In the genomic region with DNA sequence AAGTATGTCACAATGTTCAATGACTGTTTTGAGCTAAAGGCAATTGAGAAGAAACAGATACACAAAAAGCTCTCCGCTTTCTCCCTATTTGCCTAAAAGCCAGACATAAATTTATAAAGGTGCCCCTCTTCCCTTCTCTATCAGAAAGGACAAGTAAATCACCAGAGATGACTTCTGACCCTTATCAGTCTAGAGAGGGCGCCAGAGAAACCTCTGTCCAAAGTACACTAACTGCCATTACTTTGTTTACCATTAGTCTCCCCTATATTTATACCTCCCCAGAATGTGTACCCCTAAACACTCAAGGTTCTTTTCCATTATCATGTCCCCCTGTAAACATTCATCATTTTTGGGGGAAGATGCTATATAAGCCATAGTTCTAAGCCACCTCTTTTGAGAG, we compare ENCODE assay signal across 12 cellular contexts. TPM values are rescaled to one million over a fixed set of nuclear protein-coding genes. Genes with fewer than 3 reads are reported as not detected.
DNase-seq lines count a peak whose midpoint lies in the region; ATAC-seq and TF ChIP-seq lines count a peak whose summit lies in the region.
"Had no signal": no experiment of that assay in that cellular context is flagged by ENCODE, and none has a peak within 500 bp of the region (broad histone marks: within the 10 kb centered on the region; RNA-seq: fewer than 3 reads in every experiment).

No MANE protein-coding gene starts in this region.

- H3K27me3 ChIP-seq in HCT116 (ENCODE audit: insufficient read depth, low read length) (no peaks in the 10 kb centered on the region), mesendoderm (ENCODE audit: insufficient read depth, low read length, poor library complexity) (no peaks in the 10 kb centered on the region)
- H3K27me3 ChIP-seq: esophagus squamous epithelium had no signal

- H3K27ac Mint-ChIP-seq in activated CD4-positive, alpha-beta T cell treated with anti-CD3 and anti-CD28 coated beads for 36 hours = no peak overlapping the region
- H3K27ac Mint-ChIP-seq in activated CD4-positive, alpha-beta memory T cell treated with anti-CD3 and anti-CD28 coated beads, Interleukin-2, amount 10 ng/mL, durations not matched to agents 7 days and 5 days = no peak overlapping the region
- H3K27ac Mint-ChIP-seq in nephron progenitor cell = no peak overlapping the region
- H3K27ac Mint-ChIP-seq: activated naive CD4-positive, alpha-beta T cell treated with anti-CD3 and anti-CD28 coated beads, Interleukin-2, amount 50 U/mL, for 72 hours; T-helper 2 cell treated with Interferon-gamma antibody and Interleukin-4, amounts not matched to agents 5 μg/mL and 100 μg/mL, for 36 hours had no signal

- no peak overlapping the region for H3K4me2 ChIP-seq in HCT116 (ENCODE audit: low read length)
- H3K4me2 ChIP-seq in mesendoderm (ENCODE audit: low read length) = no peak overlapping the region

- intact Hi-C loops in activated CD4-positive, alpha-beta T cell treated with anti-CD3 and anti-CD28 coated beads for 36 hours (cut with DNase I, micrococcal nuclease) = no loop called here
- intact Hi-C loops in HCT116 (cut with micrococcal nuclease) = no loop called here

- H3K27ac ChIP-seq in HCT116 (ENCODE audit: low read depth, low read length) = no peak overlapping the region
- no peak overlapping the region for H3K27ac ChIP-seq in mesendoderm (ENCODE audit: low read depth, low read length)
- H3K27ac ChIP-seq: esophagus squamous epithelium had no signal

- no peaks in the 10 kb centered on the region for H3K9me3 ChIP-seq in HCT116 (ENCODE audit: control insufficient read depth in 1 of 2, insufficient read depth in 1 of 2, low read depth in 1 of 2, low read length in 2 of 2)
- H3K9me3 ChIP-seq: esophagus squamous epithelium had no signal

- no peaks in the 10 kb centered on the region for H3K36me3 Mint-ChIP-seq in activated CD4-positive, alpha-beta T cell treated with anti-CD3 and anti-CD28 coated beads for 36 hours (ENCODE audit: low read depth)
- no peaks in the 10 kb centered on the region for H3K36me3 Mint-ChIP-seq in activated CD4-positive, alpha-beta memory T cell treated with anti-CD3 and anti-CD28 coated beads, Interleukin-2, amount 10 ng/mL, durations not matched to agents 7 days and 5 days (ENCODE audit: low read depth)
- no peaks in the 10 kb centered on the region for H3K36me3 Mint-ChIP-seq in nephron progenitor cell (ENCODE audit: low read depth)
- H3K36me3 Mint-ChIP-seq: activated naive CD4-positive, alpha-beta T cell treated with anti-CD3 and anti-CD28 coated beads, Interleukin-2, amount 50 U/mL, for 72 hours had no signal

- TF ChIP-seq POLR2A in HCT116 (IDR thresholded peaks at IDR 0.05; ENCODE audit: borderline replicate concordance, extremely low read depth, insufficient read depth, insufficient read length) = no peak

- no peaks in the 10 kb centered on the region for H3K9me3 Mint-ChIP-seq in activated CD4-positive, alpha-beta T cell treated with anti-CD3 and anti-CD28 coated beads for 36 hours (ENCODE audit: low read depth)
- H3K9me3 Mint-ChIP-seq in activated CD4-positive, alpha-beta memory T cell treated with anti-CD3 and anti-CD28 coated beads, Interleukin-2, amount 10 ng/mL, durations not matched to agents 7 days and 5 days = no peaks in the 10 kb centered on the region
- no peaks in the 10 kb centered on the region for H3K9me3 Mint-ChIP-seq in nephron progenitor cell
- H3K9me3 Mint-ChIP-seq: activated naive CD4-positive, alpha-beta T cell treated with anti-CD3 and anti-CD28 coated beads, Interleukin-2, amount 50 U/mL, for 72 hours; T-helper 2 cell treated with Interferon-gamma antibody and Interleukin-4, amounts not matched to agents 5 μg/mL and 100 μg/mL, for 36 hours had no signal

- no peak overlapping the region for H2BK15ac ChIP-seq in mesendoderm (replicated peaks; ENCODE audit: low read depth)

- H2AK5ac ChIP-seq in mesendoderm (ENCODE audit: low read length) = no peak overlapping the region

- no CpG with 5 or more reads among the region's 2 CpGs for WGBS in mesendoderm (ENCODE audit: extremely low coverage, insufficient coverage, low lambda C conversion rate)

- no TSS peak for BruUV-seq in HCT116 (replicated peaks; lab: Mats Ljungman, UMichigan)

- H3K9ac ChIP-seq in HCT116 (ENCODE audit: low read length) = no peak overlapping the region
- H3K9ac ChIP-seq in mesendoderm (ENCODE audit: low read length) = no peak overlapping the region

- no peaks in the 10 kb centered on the region for H3K79me1 ChIP-seq in mesendoderm (ENCODE audit: low read length)

- no peak for TF ChIP-seq RAD21 in HCT116 (IDR thresholded peaks at IDR 0.05; ENCODE audit: low read depth)

- no peak overlapping the region for H4K5ac ChIP-seq in mesendoderm (ENCODE audit: low read length)

- H3K9me2 ChIP-seq in HCT116 (ENCODE audit: insufficient read depth) = no peaks in the 10 kb centered on the region

- no peak for DNase-seq in activated CD4-positive, alpha-beta T cell treated with anti-CD3 and anti-CD28 coated beads for 36 hours
- no peak for DNase-seq in activated CD4-positive, alpha-beta T cell treated with anti-CD3 and anti-CD28 coated beads, Interleukin-2, amount 50 U/mL, for 1 hour
- DNase-seq in HCT116 (ENCODE audit: low read depth, low spot score) (peak; percentile 6), SK-MEL-5 (ENCODE audit: low read depth, low spot score) (peak; percentile 33), mesendoderm (peak; percentile 40), nephron progenitor cell (no peak)
- no peak for DNase-seq in NK-92 treated with Interleukin-12 subunit alpha and Interleukin-12 subunit beta, amount 100 ng/mL, for 24 hours (lab: John Stamatoyannopoulos, UW)
- no peak for DNase-seq in activated CD4-positive, alpha-beta memory T cell treated with anti-CD3 and anti-CD28 coated beads, Interleukin-2, amount 10 ng/mL, durations not matched to agents 7 days and 5 days
- DNase-seq: esophagus squamous epithelium, NCI-H187 had no signal

- H3K27me3 Mint-ChIP-seq in activated CD4-positive, alpha-beta T cell treated with anti-CD3 and anti-CD28 coated beads for 36 hours = no peaks in the 10 kb centered on the region
- no peaks in the 10 kb centered on the region for H3K27me3 Mint-ChIP-seq in activated CD4-positive, alpha-beta memory T cell treated with anti-CD3 and anti-CD28 coated beads, Interleukin-2, amount 10 ng/mL, durations not matched to agents 7 days and 5 days
- H3K27me3 Mint-ChIP-seq in nephron progenitor cell (ENCODE audit: low read depth, poor library complexity) = no peaks in the 10 kb centered on the region

- H4K20me1 ChIP-seq in HCT116 (ENCODE audit: insufficient read depth) = no peaks in the 10 kb centered on the region

- in situ Hi-C loops in SK-MEL-5 (cut with HindIII; ENCODE audit: low pct_unique_long_range_greater_than_20kb, low sequenced_read_pairs) = no loop called here

- H3K4me3 ChIP-seq in HCT116 (replicated peaks in 1 of 2; ENCODE audit: low read depth in 1 of 2, low read length in 2 of 2) = no peak overlapping the region
- H3K4me3 ChIP-seq in mesendoderm (ENCODE audit: low read length) = no peak overlapping the region
- H3K4me3 ChIP-seq: esophagus squamous epithelium had no signal

- H3K56ac ChIP-seq in mesendoderm (ENCODE audit: low read length) = no peak overlapping the region

- peak in 2 of 3 experiments; percentile 46 to 53; a peak in 3 of 6 replicates for TF ChIP-seq CTCF in HCT116 (IDR thresholded peaks at IDR 0.05 in 2 of 3, conservative IDR thresholded peaks at IDR 0.05 in 1 of 3; ENCODE audit: borderline replicate concordance in 1 of 3, insufficient read depth in 1 of 3, low read depth in 2 of 3, low read length in 2 of 3)
- no peak for TF ChIP-seq CTCF in nephron progenitor cell (IDR thresholded peaks at IDR 0.05)

- H3K4me1 ChIP-seq in HCT116 (ENCODE audit: control insufficient read depth in 1 of 2, insufficient read depth in 2 of 2, low read length in 2 of 2) (no peaks in the 10 kb centered on the region), mesendoderm (ENCODE audit: control insufficient read depth, low read depth, low read length) (no peaks in the 10 kb centered on the region)
- H3K4me1 ChIP-seq: esophagus squamous epithelium had no signal

- no peak overlapping the region for H3K18ac ChIP-seq in mesendoderm (ENCODE audit: low read length)

- H2BK5ac ChIP-seq in mesendoderm (ENCODE audit: low read length) = no peak overlapping the region

- H4K8ac ChIP-seq in mesendoderm (ENCODE audit: low read depth, low read length) = no peak overlapping the region

- peaks cover 24% of the 10 kb centered on the region for H3K4me1 Mint-ChIP-seq in activated CD4-positive, alpha-beta T cell treated with anti-CD3 and anti-CD28 coated beads for 36 hours
- H3K4me1 Mint-ChIP-seq in activated CD4-positive, alpha-beta memory T cell treated with anti-CD3 and anti-CD28 coated beads, Interleukin-2, amount 10 ng/mL, durations not matched to agents 7 days and 5 days = peaks cover 1% of the 10 kb centered on the region
- H3K4me1 Mint-ChIP-seq in nephron progenitor cell = peaks cover 5% of the 10 kb centered on the region

- no peak overlapping the region for H2AFZ ChIP-seq in HCT116 (ENCODE audit: low read depth, low read length, poor library complexity, severe bottlenecking)

- H3K4me3 Mint-ChIP-seq in activated CD4-positive, alpha-beta T cell treated with anti-CD3 and anti-CD28 coated beads for 36 hours = no peak overlapping the region
- H3K4me3 Mint-ChIP-seq in activated CD4-positive, alpha-beta memory T cell treated with anti-CD3 and anti-CD28 coated beads, Interleukin-2, amount 10 ng/mL, durations not matched to agents 7 days and 5 days = no peak overlapping the region
- H3K4me3 Mint-ChIP-seq in nephron progenitor cell = no peak overlapping the region
- H3K4me3 Mint-ChIP-seq: T-helper 2 cell treated with Interferon-gamma antibody and Interleukin-4, amounts not matched to agents 5 μg/mL and 100 μg/mL, for 36 hours had no signal

- no peak overlapping the region for H2BK120ac ChIP-seq in mesendoderm (ENCODE audit: low read depth, low read length)

- H3K79me2 ChIP-seq in HCT116 (ENCODE audit: insufficient read depth, low read length) = no peaks in the 10 kb centered on the region
- no peaks in the 10 kb centered on the region for H3K79me2 ChIP-seq in mesendoderm (ENCODE audit: control insufficient read depth, insufficient read depth, low read length)

- POLR2A ChIA-PET in activated CD4-positive, alpha-beta T cell treated with anti-CD3 and anti-CD28 coated beads for 36 hours (lab: Charles Lee) = no interaction called here
- POLR2A ChIA-PET in HCT116 (lab: Charles Lee) = no interaction called here
- POLR2A ChIA-PET in activated CD4-positive, alpha-beta memory T cell treated with anti-CD3 and anti-CD28 coated beads, Interleukin-2, amount 10 ng/mL, durations not matched to agents 7 days and 5 days (lab: Charles Lee) = no interaction called here

- RAD21 ChIA-PET in HCT116 (lab: Charles Lee; ENCODE audit: low non-redundant PET in 1 of 2, low total read pairs in 2 of 2, uncharacterized antibody in 2 of 2, unreplicated experiment in 2 of 2) = no interaction called here

- H3K4ac ChIP-seq in mesendoderm (ENCODE audit: low read depth, low read length) = no peak overlapping the region

- ATAC-seq in activated CD4-positive, alpha-beta T cell treated with anti-CD3 and anti-CD28 coated beads for 36 hours = peak; percentile 59
- ATAC-seq in HCT116 = peak; percentile 75

- H3K36me3 ChIP-seq in HCT116 (ENCODE audit: control insufficient read depth in 1 of 2, insufficient read depth in 2 of 2, low read length in 2 of 2) = no peaks in the 10 kb centered on the region
- no peaks in the 10 kb centered on the region for H3K36me3 ChIP-seq in mesendoderm (ENCODE audit: control insufficient read depth, insufficient read depth, low read length)
- H3K36me3 ChIP-seq: esophagus squamous epithelium had no signal

- CTCF ChIA-PET in activated CD4-positive, alpha-beta T cell treated with anti-CD3 and anti-CD28 coated beads for 36 hours (lab: Charles Lee) = interaction anchor here (1.0 to 2.1 kb wide), 6 partner anchors 10 to 68 kb away, joined by 3 to 9 read pairs (median 4); no protein-coding TSS in a partner anchor
- CTCF ChIA-PET in HCT116 (lab: Charles Lee) = interaction anchor here (1.0 kb wide), 2 partner anchors 48 to 332 kb away, joined by 3 to 7 read pairs; no protein-coding TSS in a partner anchor
- CTCF ChIA-PET in activated CD4-positive, alpha-beta memory T cell treated with anti-CD3 and anti-CD28 coated beads, Interleukin-2, amount 10 ng/mL, durations not matched to agents 7 days and 5 days (lab: Charles Lee) = interaction anchor here (0.7 to 1.0 kb wide), 3 partner anchors 16 to 50 kb away, joined by 3 read pairs; partner anchors contain the start of gene TPK1

- no peak overlapping the region for H3K23ac ChIP-seq in mesendoderm (ENCODE audit: low read length)

RNA-seq across cellular contexts. Expression of gene TPK1, which starts 49.3 kb away (rescaled TPM):
- 10 to 100 TPM; 16.5 to 16.6 TPM for total RNA-seq in activated CD4-positive, alpha-beta T cell treated with anti-CD3 and anti-CD28 coated beads for 36 hours
- 5.4 TPM for total RNA-seq in HCT116 (2021; ENCODE audit: unreplicated experiment)
- polyA plus RNA-seq in HCT116 (2012) = 3.4 and 4.4 TPM in 2 replicates
- total RNA-seq in SK-MEL-5 (2014; rRNA removed; shearing (Covaris generic)) = 2.1 and 3.4 TPM in 2 replicates
- 0.68 and 0.85 TPM in 2 replicates for polyA plus RNA-seq in SK-MEL-5 (2015; cell fraction: cytosol; rRNA removed)
- 9.6 and 15.2 TPM in 2 replicates for polyA plus RNA-seq in SK-MEL-5 (2015; cell fraction: nucleus; rRNA removed)
- polyA plus RNA-seq in mesendoderm (2013, experiment 1 of 2) = 1.6 TPM
- 1.8 TPM for polyA plus RNA-seq in mesendoderm (2013, experiment 2 of 2)
- 10 to 100 TPM; 16.7 to 18.5 TPM for total RNA-seq in activated CD4-positive, alpha-beta memory T cell treated with anti-CD3 and anti-CD28 coated beads, Interleukin-2, amount 10 ng/mL, durations not matched to agents 7 days and 5 days

Comparison
In these comparisons a context has a peak if more than half of its experiments do, and no peak if none do; other contexts are left out.
1. DNase-seq: peak in HCT116 (single experiment), SK-MEL-5 (single experiment) and mesendoderm (single experiment); none in activated CD4-positive, alpha-beta T cell treated with anti-CD3 and anti-CD28 coated beads for 36 hours (single experiment), activated CD4-positive, alpha-beta T cell treated with anti-CD3 and anti-CD28 coated beads, Interleukin-2, amount 50 U/mL, for 1 hour (single experiment), NK-92 treated with Interleukin-12 subunit alpha and Interleukin-12 subunit beta, amount 100 ng/mL, for 24 hours (single experiment), activated CD4-positive, alpha-beta memory T cell treated with anti-CD3 and anti-CD28 coated beads, Interleukin-2, amount 10 ng/mL, durations not matched to agents 7 days and 5 days (single experiment) and nephron progenitor cell (single experiment).